In genomic region chr13:113116871-113117271, GRCh38 we compare ENCODE assay signal across 2 cellular contexts.
TF ChIP-seq lines count a peak whose summit lies in the region.

No MANE protein-coding gene starts in this region.

TF ChIP-seq in SK-N-SH, 30 proteins besides CTCF, POLR2A, EP300 and RAD21 (continued from another document):
- TF ChIP-seq PBX3 (IDR thresholded peaks at IDR 0.05) (no peak), RFX5 (IDR thresholded peaks at IDR 0.05; ENCODE audit: low read length) (no peak), JUND (IDR thresholded peaks at IDR 0.05) (no peak), USF2 (IDR thresholded peaks at IDR 0.05; ENCODE audit: borderline replicate concordance, low read depth, low read length) (no peak)

TF ChIP-seq in SK-N-SH treated with all-trans-retinoic acid at 6 μM for 48 hours, 23 proteins besides CTCF, POLR2A, EP300 and RAD21 (continued from another document):
- TF ChIP-seq CSRNP3 (CRISPR knock-in tag; IDR thresholded peaks at IDR 0.05) (no peak), ARNTL (CRISPR knock-in tag; IDR thresholded peaks at IDR 0.05; ENCODE audit: borderline replicate concordance, low read depth) (no peak), CSDC2 (CRISPR knock-in tag; IDR thresholded peaks at IDR 0.05) (no peak), TOX (CRISPR knock-in tag; IDR thresholded peaks at IDR 0.05; ENCODE audit: borderline replicate concordance) (no peak), CREB5 (CRISPR knock-in tag; IDR thresholded peaks at IDR 0.05; ENCODE audit: low read depth) (no peak), ZNF8 (CRISPR knock-in tag; IDR thresholded peaks at IDR 0.05) (no peak), ZC3H10 (CRISPR knock-in tag; IDR thresholded peaks at IDR 0.05) (no peak), ISL1 (CRISPR knock-in tag; IDR thresholded peaks at IDR 0.05) (no peak), POU6F1 (CRISPR knock-in tag; IDR thresholded peaks at IDR 0.05; ENCODE audit: borderline replicate concordance, low read depth) (no peak), ZFP30 (CRISPR knock-in tag; IDR thresholded peaks at IDR 0.05) (no peak), PATZ1 (CRISPR knock-in tag; IDR thresholded peaks at IDR 0.05; ENCODE audit: borderline replicate concordance) (no peak), TCF4 (CRISPR knock-in tag; IDR thresholded peaks at IDR 0.05; ENCODE audit: borderline replicate concordance) (no peak), ZNF565 (CRISPR knock-in tag; conservative IDR thresholded peaks at IDR 0.05; ENCODE audit: low read depth) (no peak), ZFP3 (CRISPR knock-in tag; IDR thresholded peaks at IDR 0.05) (no peak), BACH2 (CRISPR knock-in tag; IDR thresholded peaks at IDR 0.05; ENCODE audit: borderline replicate concordance) (no peak), SNAI2 (CRISPR knock-in tag; IDR thresholded peaks at IDR 0.05) (no peak)
